Comparison of ENCODE assay signal across 8 cellular contexts in genomic region chr10:31031205-31031665, GRCh38. TPM values are rescaled to one million over a fixed set of nuclear protein-coding genes. Genes with fewer than 3 reads are reported as not detected.
DNase-seq lines count a peak whose midpoint lies in the region; ATAC-seq and TF ChIP-seq lines count a peak whose summit lies in the region.

No MANE protein-coding gene starts in this region.

- H3K27me3 ChIP-seq in right cardiac atrium (ENCODE audit: control insufficient read depth, insufficient read depth) (no peaks in the 10 kb centered on the region), spleen (replicated peaks in 1 of 7) (no peaks in the 10 kb centered on the region)

- no peak for TF ChIP-seq POLR2A in spleen (IDR thresholded peaks at IDR 0.05)

- DNase-seq in Ammon's horn (ENCODE audit: low spot score) = peak; percentile 20
- peak; percentile 76 for DNase-seq in GM19238 (ENCODE audit: insufficient read length, low spot score)
- no peak for DNase-seq in right cardiac atrium
- no peak for DNase-seq in spleen
- DNase-seq in DMS 273 treated with DMSO at 0.1 percent for 48 hours (lab: John Stamatoyannopoulos, UW) = no peak
- no peak for DNase-seq in NCI-H1048 (lab: John Stamatoyannopoulos, UW)

- H3K36me3 ChIP-seq in spleen = no peaks in the 10 kb centered on the region

- peak overlapping the region; percentile 85 for H3K4me3 Mint-ChIP-seq in activated T-helper 17 cell treated with anti-CD3 and anti-CD28 coated beads, Interleukin-2, amount 50 U/mL, for 72 hours

- no peaks in the 10 kb centered on the region for H3K27me3 Mint-ChIP-seq in activated T-helper 17 cell treated with anti-CD3 and anti-CD28 coated beads, Interleukin-2, amount 50 U/mL, for 72 hours

- peaks cover 5% of the 10 kb centered on the region for H3K4me1 Mint-ChIP-seq in activated T-helper 17 cell treated with anti-CD3 and anti-CD28 coated beads, Interleukin-2, amount 50 U/mL, for 72 hours

- ATAC-seq in HG03139 (IDR thresholded peaks at IDR 0.05; ENCODE audit: unreplicated experiment) (peak; percentile 77), right cardiac atrium (peak; percentile 87 to 88)
- ATAC-seq in activated T-helper 17 cell treated with anti-CD3 and anti-CD28 coated beads, Interleukin-2, amount 50 U/mL, for 72 hours (replicated peaks) = peak; percentile 81

- H3K27ac ChIP-seq in right cardiac atrium (ENCODE audit: low read length) (peak overlapping the region; percentile 90), spleen (peak overlapping the region; percentile 96 to 100 (median 99))

- H3K27ac Mint-ChIP-seq in activated T-helper 17 cell treated with anti-CD3 and anti-CD28 coated beads, Interleukin-2, amount 50 U/mL, for 72 hours = peak overlapping the region; percentile 95

- intact Hi-C loops in right cardiac atrium (cut with DNase I) (loop anchor here in 3 of 4 donors (5.0 to 10.0 kb wide), 3 partner anchors 104 to 286 kb away; partner anchors contain the start of gene ZEB1 (in 1 of the 3)), spleen (cut with DNase I; ENCODE audit: low total_unique reads) (no loop called here)

- peak in 2 of 11 experiments; percentile 79 to 94 for TF ChIP-seq CTCF in spleen (IDR thresholded peaks at IDR 0.05 in 8 of 11, conservative IDR thresholded peaks at IDR 0.05 in 3 of 11)

- H3K9me3 Mint-ChIP-seq in activated T-helper 17 cell treated with anti-CD3 and anti-CD28 coated beads, Interleukin-2, amount 50 U/mL, for 72 hours = no peaks in the 10 kb centered on the region

- WGBS in right cardiac atrium = 2% methylated on average over 16 of the region's 16 CpGs
- WGBS in spleen, 5 donors = 3 to 7% (median 5%) methylated on average over 16 of the region's 16 CpGs

- no peaks in the 10 kb centered on the region for H3K9me3 ChIP-seq in right cardiac atrium (ENCODE audit: control insufficient read depth, low read length)
- H3K9me3 ChIP-seq in spleen = no peaks in the 10 kb centered on the region

- H3K4me1 ChIP-seq in right cardiac atrium (ENCODE audit: control insufficient read depth, insufficient read depth, low read length) = peaks cover 8% of the 10 kb centered on the region
- peaks cover 5 to 51% (median 29%) of the 10 kb centered on the region in 6 donors for H3K4me1 ChIP-seq in spleen

- H3K36me3 Mint-ChIP-seq in activated T-helper 17 cell treated with anti-CD3 and anti-CD28 coated beads, Interleukin-2, amount 50 U/mL, for 72 hours (ENCODE audit: low read depth) = peaks cover 6% of the 10 kb centered on the region

- H3K4me3 ChIP-seq in right cardiac atrium (ENCODE audit: low read length) = peak overlapping the region; percentile 47
- peak overlapping the region; percentile 26 to 72 (median 54) for H3K4me3 ChIP-seq in spleen

RNA-seq across cellular contexts. Expression of gene ZNF438, which starts 0.4 kb away (rescaled TPM):
- 1 to 10 TPM; 5.1 to 6.2 TPM for total RNA-seq in activated T-helper 17 cell treated with anti-CD3 and anti-CD28 coated beads, Interleukin-2, amount 50 U/mL, for 72 hours
- total RNA-seq in right cardiac atrium = 10 to 100 TPM; 15.2 to 17.1 (median 15.9) TPM
- polyA plus RNA-seq in right cardiac atrium = 14.9 TPM
- total RNA-seq in spleen = 10 to 100 TPM; 10.3 to 23.1 (median 16.6) TPM
- 1 to 10 TPM; 4.4 to 7.1 (median 6.2) TPM for polyA plus RNA-seq in spleen

Comparison
In these comparisons a context has a peak if more than half of its experiments do, and no peak if none do; other contexts are left out.
1. DNase-seq: peak in Ammon's horn (single experiment) and GM19238 (single experiment); none in right cardiac atrium (0 of 3), spleen (single experiment), DMS 273 treated with DMSO at 0.1 percent for 48 hours (single experiment) and NCI-H1048 (single experiment).
2. Peak in every context shown above with its lines, with median percentiles within 50 percentile points of each other: ATAC-seq.